ENCODE assay signal across 9 cellular contexts in the genomic region with DNA sequence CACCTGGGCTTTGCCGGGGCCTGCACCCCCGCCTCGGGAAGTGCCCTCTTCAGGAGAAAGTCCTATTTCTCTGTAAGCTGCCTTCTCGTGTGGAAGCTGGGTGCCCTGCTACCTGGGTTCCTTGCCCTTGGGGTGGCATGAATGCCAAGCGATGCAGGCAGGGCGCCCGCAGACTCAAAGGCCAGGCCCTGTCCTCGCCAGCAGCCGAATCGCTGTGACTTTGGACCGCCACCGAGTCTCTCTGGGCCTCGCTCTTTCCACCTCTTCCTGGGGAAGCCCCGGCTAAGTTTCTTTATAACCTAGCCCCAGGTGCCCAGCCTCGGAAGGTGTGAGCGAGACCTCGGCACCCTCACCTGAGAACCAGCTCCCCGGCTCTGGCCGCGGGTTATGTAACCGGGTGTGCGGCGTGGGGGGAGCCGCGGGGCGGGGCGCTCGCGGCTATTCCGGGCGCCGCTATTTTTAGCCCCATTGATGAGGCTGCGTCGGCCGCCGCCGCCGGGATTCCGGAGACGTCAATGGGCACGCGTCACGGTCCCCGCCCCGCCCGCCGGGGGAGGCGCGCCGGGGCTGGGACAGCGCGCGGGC. TPM values are rescaled to one million over a fixed set of nuclear protein-coding genes. Genes with fewer than 3 reads are reported as not detected.
DNase-seq lines count a peak whose midpoint lies in the region; ATAC-seq and TF ChIP-seq lines count a peak whose summit lies in the region.
"Had no signal": no experiment of that assay in that cellular context is flagged by ENCODE, and none has a peak within 500 bp of the region (broad histone marks: within the 10 kb centered on the region; RNA-seq: fewer than 3 reads in every experiment).

No MANE protein-coding gene starts in this region.

- H3K4me1 ChIP-seq in mammary epithelial cell (ENCODE audit: insufficient read depth, low read length), result peaks cover 22% of the 10 kb centered on the region
- H3K4me1 ChIP-seq in smooth muscle cell (ENCODE audit: low read depth), result peaks cover 27% of the 10 kb centered on the region

- no peaks in the 10 kb centered on the region for H3K9me3 Mint-ChIP-seq in WTC11

- H2AFZ ChIP-seq in mammary epithelial cell (ENCODE audit: low read depth, low read length) (peak overlapping the region; percentile 59), smooth muscle cell (ENCODE audit: low read depth) (no peak overlapping the region)

- peak overlapping the region in 2 of 3 experiments; percentile 36 to 41 for H3K4me3 ChIP-seq in mammary epithelial cell (replicated peaks in 1 of 3; ENCODE audit: insufficient read depth in 1 of 3, low read depth in 2 of 3, low read length in 3 of 3)
- peak overlapping the region; percentile 42 for H3K4me3 ChIP-seq in smooth muscle cell

- ATAC-seq in GM21723 (IDR thresholded peaks at IDR 0.05; ENCODE audit: unreplicated experiment) (peak; percentile 57), WTC11 (peak; percentile 2)

- peak overlapping the region; percentile 61 for H3K4me3 Mint-ChIP-seq in WTC11

- peak; percentile 63 for DNase-seq in Caki2 (ENCODE audit: low read depth)
- peak; percentile 79 for DNase-seq in NAMALWA (ENCODE audit: low spot score)
- DNase-seq in WTC11 (ENCODE audit: low spot score), result peak; percentile 78
- peak; percentile 83 for DNase-seq in mammary epithelial cell
- peak; percentile 77 for DNase-seq in iPS-NIHi7 (ENCODE audit: extremely low spot score)
- peak; percentile 52 for DNase-seq in smooth muscle cell (lab: John Stamatoyannopoulos, UW; ENCODE audit: unreplicated experiment)
- no peak for DNase-seq in SKM-1 treated with dmso at 0.1 percent for 144 hours (lab: John Stamatoyannopoulos, UW; ENCODE audit: unreplicated experiment)

- 51% methylated on average over 10 of the region's 53 CpGs for WGBS in mammary epithelial cell (ENCODE audit: low coverage, missing lambda C conversion rate)
- WGBS in smooth muscle cell (ENCODE audit: low lambda C conversion rate), result 16% methylated on average over 36 of the region's 53 CpGs

- no peaks in the 10 kb centered on the region for H3K27me3 ChIP-seq in mammary epithelial cell (ENCODE audit: insufficient read depth, low read length)
- no peaks in the 10 kb centered on the region for H3K27me3 ChIP-seq in smooth muscle cell (ENCODE audit: low read depth)

- POLR2A ChIA-PET in WTC11 (lab: Charles Lee), result interaction anchor here (0.7 to 2.7 kb wide), 3 partner anchors 11 to 33 kb away, joined by 3 to 11 read pairs (median 4); partner anchors contain the start of genes ATG101 and NR4A1

- in situ Hi-C loops in Caki2 (cut with HindIII; ENCODE audit: low pct_unique_long_range_greater_than_20kb, low sequenced_read_pairs), result no loop called here
- in situ Hi-C loops in mammary epithelial cell (cut with MboI; ENCODE audit: low sequenced_read_pairs in 2 of 2), result no loop called here

- CTCF ChIA-PET in WTC11 (lab: Charles Lee), result interaction anchor here (1.0 to 7.1 kb wide), 4 partner anchors 11 to 129 kb away, joined by 3 to 130 read pairs (median 10); partner anchors contain the start of gene ATG101
- CTCF ChIA-PET in mammary epithelial cell (lab: Charles Lee; ENCODE audit: low non-redundant PET), result no interaction called here

- TF ChIP-seq CTCF in WTC11 (IDR thresholded peaks at IDR 0.05) (no peak), mammary epithelial cell (conservative IDR thresholded peaks at IDR 0.05 in 1 of 2, IDR thresholded peaks at IDR 0.05 in 1 of 2; ENCODE audit: extremely low read depth in 1 of 2, insufficient read depth in 1 of 2, low read depth in 1 of 2, low read length in 2 of 2) (no peak), smooth muscle cell (IDR thresholded peaks at IDR 0.05; ENCODE audit: borderline replicate concordance, insufficient read depth, poor library complexity, severe bottlenecking) (no peak)

- no peaks in the 10 kb centered on the region for H4K20me1 ChIP-seq in mammary epithelial cell (ENCODE audit: insufficient read depth, low read length)
- H4K20me1 ChIP-seq in smooth muscle cell (ENCODE audit: low read depth), result peaks cover 35% of the 10 kb centered on the region

- H3F3A ChIP-seq in smooth muscle cell (ENCODE audit: low read depth), result peaks cover 29% of the 10 kb centered on the region

- TSS peak; percentile 36 for BruUV-seq in mammary epithelial cell (replicated peaks; lab: Mats Ljungman, UMichigan)

- H3K4me2 ChIP-seq in mammary epithelial cell (ENCODE audit: insufficient read depth, low read depth, low read length) (peak overlapping the region; percentile 95), smooth muscle cell (peak overlapping the region; percentile 85)

- dilution Hi-C loops in mammary epithelial cell (cut with HindIII; ENCODE audit: low sequenced_read_pairs), result no loop called here

- no peaks in the 10 kb centered on the region for H3K9me3 ChIP-seq in mammary epithelial cell (replicated peaks; ENCODE audit: insufficient read depth, low read length)
- no peaks in the 10 kb centered on the region for H3K9me3 ChIP-seq in smooth muscle cell (replicated peaks; ENCODE audit: low read depth)

- H3K27me3 Mint-ChIP-seq in WTC11 (ENCODE audit: low read depth), result peaks cover 52% of the 10 kb centered on the region

- H3K79me2 ChIP-seq in mammary epithelial cell (ENCODE audit: insufficient read depth, low read length), result no peaks in the 10 kb centered on the region
- H3K79me2 ChIP-seq in smooth muscle cell (ENCODE audit: low read depth), result peaks cover 28% of the 10 kb centered on the region

- H3K4me1 Mint-ChIP-seq in WTC11, result peaks cover 34% of the 10 kb centered on the region

- H3K27ac Mint-ChIP-seq in WTC11, result no peak overlapping the region

- H3K36me3 ChIP-seq in mammary epithelial cell (ENCODE audit: insufficient read depth, low read length) (no peaks in the 10 kb centered on the region), smooth muscle cell (ENCODE audit: low read depth) (no peaks in the 10 kb centered on the region)

- H3K36me3 Mint-ChIP-seq in WTC11, result no peaks in the 10 kb centered on the region

- H3K9ac ChIP-seq in mammary epithelial cell (ENCODE audit: insufficient read depth, low read length) (peak overlapping the region; percentile 21), smooth muscle cell (ENCODE audit: low read depth) (peak overlapping the region; percentile 55)

- intact Hi-C loops in mammary epithelial cell (cut with micrococcal nuclease), result loop anchor here (1.0 to 2.0 kb wide), 2 partner anchors 14 to 33 kb away; partner anchors contain the start of genes ATG101 and NR4A1

- peak overlapping the region; percentile 14 for H3K27ac ChIP-seq in mammary epithelial cell (ENCODE audit: insufficient read depth, low read depth, low read length)
- H3K27ac ChIP-seq in smooth muscle cell (ENCODE audit: low read depth), result peak overlapping the region; percentile 70

TF ChIP-seq in WTC11, 78 proteins besides CTCF, POLR2A, EP300 and RAD21:
- TF ChIP-seq E2F5 (CRISPR knock-in tag; IDR thresholded peaks at IDR 0.05) (peak; percentile 29; the same call in 1 of the 2 replicates), SP1 (CRISPR knock-in tag; conservative IDR thresholded peaks at IDR 0.05) (no peak; the same call in 1 of the 2 replicates)
- TF ChIP-seq, protein P1, sequence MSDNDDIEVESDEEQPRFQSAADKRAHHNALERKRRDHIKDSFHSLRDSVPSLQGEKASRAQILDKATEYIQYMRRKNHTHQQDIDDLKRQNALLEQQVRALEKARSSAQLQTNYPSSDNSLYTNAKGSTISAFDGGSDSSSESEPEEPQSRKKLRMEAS (CRISPR knock-in tag; IDR thresholded peaks at IDR 0.05), result 0 out of 2 replicates have a peak, but pooled peaks have one; percentile 35
TF ChIP-seq in WTC11: peak in this region for 2.

RNA-seq across cellular contexts. Expression of gene NR4A1, which starts 14.6 kb away (rescaled TPM):
- 0.07 TPM in 1 of 2 replicates, not detected in the other for total RNA-seq in Caki2 (2014; rRNA removed; shearing (Covaris generic); ENCODE audit: low replicate concordance)
- total RNA-seq in WTC11 (2021) (19.2 to 26.9 TPM (median 22.0 TPM) in 3 replicates), mammary epithelial cell (1 to 10 TPM in 1 of 2 donors, under 1 TPM in 1; 0.17 to 2.4 TPM), smooth muscle cell (178 and 182 TPM in 2 replicates)
- polyA plus RNA-seq in mammary epithelial cell (0.44 TPM), smooth muscle cell (510 and 634 TPM in 2 replicates)
- polyA minus RNA-seq in mammary epithelial cell, result 1.4 TPM

RNA-seq across cellular contexts. Expression of gene TAMALIN, which starts 29.9 kb away (rescaled TPM):
- not detected in 2 replicates for total RNA-seq in Caki2 (2014; rRNA removed; shearing (Covaris generic); ENCODE audit: low replicate concordance)
- 5.5 to 7.1 TPM (median 6.1 TPM) in 3 replicates for total RNA-seq in WTC11 (2021)
- under 1 TPM in 1 of 2 donors, not detected in 1; 0.50 TPM for total RNA-seq in mammary epithelial cell
- 0.10 TPM for polyA plus RNA-seq in mammary epithelial cell
- polyA minus RNA-seq in mammary epithelial cell, result not detected
- 4.1 and 12.2 TPM in 2 replicates for total RNA-seq in smooth muscle cell
- polyA plus RNA-seq in smooth muscle cell, result 32.4 and 36.8 TPM in 2 replicates

RNA-seq across cellular contexts. Expression of gene ATG101, which starts 33.1 kb away (rescaled TPM):
- total RNA-seq in Caki2 (2014; rRNA removed; shearing (Covaris generic); ENCODE audit: low replicate concordance), result 126 and 183 TPM in 2 replicates
- total RNA-seq in WTC11 (2021), result 43.3 to 52.1 TPM (median 45.0 TPM) in 3 replicates
- total RNA-seq in mammary epithelial cell, result 10 to 100 TPM; 44.8 to 59.4 TPM
- polyA plus RNA-seq in mammary epithelial cell, result 90.8 TPM
- 36.4 TPM for polyA minus RNA-seq in mammary epithelial cell
- total RNA-seq in smooth muscle cell, result 62.6 and 73.4 TPM in 2 replicates
- polyA plus RNA-seq in smooth muscle cell, result 114 and 120 TPM in 2 replicates

RNA-seq across cellular contexts. Expression of gene SMIM41, which starts 42.8 kb away (rescaled TPM):
- total RNA-seq in Caki2 (2014; rRNA removed; shearing (Covaris generic); ENCODE audit: low replicate concordance), result not detected in 2 replicates
- total RNA-seq in WTC11 (2021) (0.14 to 0.21 TPM in 2 of 3 replicates, not detected in the other), mammary epithelial cell (under 1 TPM in 1 of 2 donors, not detected in 1; 0.17 TPM), smooth muscle cell (not detected in 2 replicates)
- polyA plus RNA-seq in mammary epithelial cell (not detected), smooth muscle cell (not detected in 2 replicates)
- polyA minus RNA-seq in mammary epithelial cell, result not detected
- total RNA-seq: activated CD8-positive, alpha-beta memory T cell treated with anti-CD3 and anti-CD28 coated beads for 36 hours had no signal
